8 cellular contexts compared by ENCODE assay signal in the genomic region with DNA sequence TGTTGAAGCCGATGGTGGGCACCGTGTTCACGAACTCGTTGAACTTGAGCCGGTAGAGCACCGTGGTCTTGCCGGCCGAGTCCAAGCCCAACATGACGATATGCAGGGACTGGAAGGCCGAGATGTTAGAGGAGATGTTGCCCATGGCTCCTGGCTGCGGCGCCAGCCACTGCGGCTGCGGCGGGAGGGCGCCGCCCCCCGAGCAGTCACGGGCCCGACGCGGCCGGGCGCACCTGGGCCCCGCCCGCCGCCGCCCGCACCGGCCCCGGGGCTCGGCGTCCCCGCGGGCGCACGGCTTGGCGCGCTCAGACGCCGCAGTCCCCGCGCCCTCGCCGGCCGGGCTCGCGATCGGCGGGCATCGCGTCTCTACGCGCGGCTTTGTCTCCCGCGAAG. TPM values are rescaled to one million over a fixed set of nuclear protein-coding genes. Genes with fewer than 3 reads are reported as not detected.
A peak's percentile ranks its signal among the peaks of the same experiment; 100 is the strongest.
DNase-seq lines count a peak whose midpoint lies in the region; ATAC-seq and TF ChIP-seq lines count a peak whose summit lies in the region.

No MANE protein-coding gene starts in this region.

- H3K4me3 ChIP-seq in BLaER1 treated with 17β-estradiol and CSF1 and Interleukin-3, amounts not matched to agents 10 nM and 100 nM = peak overlapping the region; percentile 81 to 99 (median 90)
- H3K4me3 ChIP-seq in liver (ENCODE audit: low read depth in 1 of 3, low read length in 3 of 3) (peak overlapping the region; percentile 52 to 71 (median 58)), tibial nerve (peak overlapping the region; percentile 48 to 87 (median 63))

- peaks cover 23 to 76% (median 54%) of the 10 kb centered on the region in 10 experiments for H3K4me1 ChIP-seq in BLaER1 treated with 17β-estradiol and CSF1 and Interleukin-3, amounts not matched to agents 10 nM and 100 nM
- peaks cover 3 to 13% (median 12%) of the 10 kb centered on the region in 4 donors for H3K4me1 ChIP-seq in liver (ENCODE audit: control insufficient read depth in 4 of 4, insufficient read depth in 4 of 4, low read length in 3 of 4)
- peaks cover 0 to 22% (median 18%) of the 10 kb centered on the region in 4 donors for H3K4me1 ChIP-seq in tibial nerve

- ATAC-seq in GM19397 (IDR thresholded peaks at IDR 0.05; ENCODE audit: unreplicated experiment) = peak; percentile 49
- ATAC-seq in HG03442 (IDR thresholded peaks at IDR 0.05; ENCODE audit: unreplicated experiment) = peak; percentile 41

- peak overlapping the region; percentile 89 to 99 (median 95); a peak in 21 of 22 replicates for H3K4me2 ChIP-seq in BLaER1 treated with 17β-estradiol and CSF1 and Interleukin-3, amounts not matched to agents 10 nM and 100 nM

- peak overlapping the region; percentile 72 to 93 (median 82) for H3K27ac ChIP-seq in BLaER1 treated with 17β-estradiol and CSF1 and Interleukin-3, amounts not matched to agents 10 nM and 100 nM
- peak overlapping the region; percentile 5 to 62 for H3K27ac ChIP-seq in liver (ENCODE audit: low read depth in 1 of 2, low read length in 2 of 2)
- H3K27ac ChIP-seq in tibial nerve = peak overlapping the region; percentile 64 to 87 (median 82)

- H3K27me3 ChIP-seq in BLaER1 treated with 17β-estradiol and CSF1 and Interleukin-3, amounts not matched to agents 10 nM and 100 nM = peaks cover 0 to 19% (median 0%) of the 10 kb centered on the region in 11 experiments; a peak in 3 of 22 replicates
- H3K27me3 ChIP-seq in liver (ENCODE audit: control insufficient read depth in 4 of 4, insufficient read depth in 4 of 4, low read length in 3 of 4) (no peaks in the 10 kb centered on the region), tibial nerve (peaks cover 0 to 15% of the 10 kb centered on the region in 2 donors)

- DNase-seq in SW480 (ENCODE audit: low spot score) (peak; percentile 40), cerebellum (ENCODE audit: low spot score) (peak; percentile 57), tibial nerve (ENCODE audit: low spot score in 2 of 2) (peak in 1 of 2 donors; percentile 17), AG08396 (ENCODE audit: low spot score) (no peak)

- no peak for TF ChIP-seq CTCF in liver (IDR thresholded peaks at IDR 0.05; ENCODE audit: low read depth, low read length, missing input control)
- no peak for TF ChIP-seq CTCF in tibial nerve (IDR thresholded peaks at IDR 0.05)

- TF ChIP-seq POLR2A in tibial nerve (IDR thresholded peaks at IDR 0.05) = no peak

- peaks cover 6 to 54% (median 44%) of the 10 kb centered on the region in 11 experiments; a peak in 18 of 22 replicates for H4K20me1 ChIP-seq in BLaER1 treated with 17β-estradiol and CSF1 and Interleukin-3, amounts not matched to agents 10 nM and 100 nM

- peak in 1 of 2 donors; percentile 57 for TF ChIP-seq EP300 in tibial nerve (IDR thresholded peaks at IDR 0.05)

- under 1% methylated on average over 57 of the region's 57 CpGs for WGBS in liver
- 1% methylated on average over 31 of the region's 57 CpGs; no CpG with 5 or more reads in 1 of the 2 donors for WGBS in tibial nerve, 2 donors

- no peaks in the 10 kb centered on the region for H3K9me3 ChIP-seq in BLaER1 treated with 17β-estradiol and CSF1 and Interleukin-3, amounts not matched to agents 10 nM and 100 nM (replicated peaks in 1 of 11)
- no peaks in the 10 kb centered on the region for H3K9me3 ChIP-seq in liver (ENCODE audit: control insufficient read depth in 4 of 4, low read length in 3 of 4)
- H3K9me3 ChIP-seq in tibial nerve = no peaks in the 10 kb centered on the region

- peaks cover 0 to 47% (median 5%) of the 10 kb centered on the region in 11 experiments; a peak in 8 of 22 replicates for H3K36me3 ChIP-seq in BLaER1 treated with 17β-estradiol and CSF1 and Interleukin-3, amounts not matched to agents 10 nM and 100 nM
- H3K36me3 ChIP-seq in liver (ENCODE audit: control insufficient read depth in 4 of 4, insufficient read depth in 3 of 4, low read depth in 1 of 4, low read length in 3 of 4) (no peaks in the 10 kb centered on the region), tibial nerve (no peaks in the 10 kb centered on the region)

- no peak for TF ChIP-seq RAD21 in liver (IDR thresholded peaks at IDR 0.05)

- H3K9ac ChIP-seq in BLaER1 treated with 17β-estradiol and CSF1 and Interleukin-3, amounts not matched to agents 10 nM and 100 nM = peak overlapping the region; percentile 80 to 96 (median 84)
- H3K9ac ChIP-seq in liver (ENCODE audit: low read depth in 1 of 2, low read length in 2 of 2) = no peak overlapping the region

TF ChIP-seq in liver, 16 proteins besides CTCF, POLR2A, EP300 and RAD21:
- TF ChIP-seq ZBTB33 (IDR thresholded peaks at IDR 0.05) = no peak
- TF ChIP-seq, protein P1, sequence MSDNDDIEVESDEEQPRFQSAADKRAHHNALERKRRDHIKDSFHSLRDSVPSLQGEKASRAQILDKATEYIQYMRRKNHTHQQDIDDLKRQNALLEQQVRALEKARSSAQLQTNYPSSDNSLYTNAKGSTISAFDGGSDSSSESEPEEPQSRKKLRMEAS (IDR thresholded peaks at IDR 0.05) = no peak
- TF ChIP-seq NR2F2 (IDR thresholded peaks at IDR 0.05) = no peak
- TF ChIP-seq FOXA2 (IDR thresholded peaks at IDR 0.05) = no peak
- TF ChIP-seq SP1 (IDR thresholded peaks at IDR 0.05) = no peak
- TF ChIP-seq TAF1 (conservative IDR thresholded peaks at IDR 0.05) = no peak
- no peak for TF ChIP-seq GABPA (IDR thresholded peaks at IDR 0.05 in 1 of 2, conservative IDR thresholded peaks at IDR 0.05 in 1 of 2)
- TF ChIP-seq YY1 (IDR thresholded peaks at IDR 0.05) = no peak
- no peak for TF ChIP-seq RXRA (IDR thresholded peaks at IDR 0.05)
- no peak for TF ChIP-seq HNF4G (IDR thresholded peaks at IDR 0.05)
TF ChIP-seq in liver: peak in this region for 0.

RNA-seq across cellular contexts. Expression of gene ARL4C, which starts 0.4 kb away (rescaled TPM):
- 17.5 TPM for total RNA-seq in cerebellum
- 1 to 10 TPM; 1.4 to 2.8 TPM for total RNA-seq in liver
- polyA plus RNA-seq in liver = 1 to 10 TPM; 1.8 to 2.5 TPM
- 10 to 100 TPM in 3 of 4 donors, 1 to 10 TPM in 1; 5.5 to 13.3 (median 10.8) TPM for total RNA-seq in tibial nerve

Comparison
In these comparisons a context has a peak if more than half of its experiments do, and no peak if none do; other contexts are left out.
1. H3K9ac ChIP-seq: peak in BLaER1 treated with 17β-estradiol and CSF1 and Interleukin-3, amounts not matched to agents 10 nM and 100 nM (11 of 11); none in liver (0 of 2).
2. Peak in every context shown above with its lines, with median percentiles within 50 percentile points of each other: H3K27ac ChIP-seq and H3K4me3 ChIP-seq.